In the genomic region with DNA sequence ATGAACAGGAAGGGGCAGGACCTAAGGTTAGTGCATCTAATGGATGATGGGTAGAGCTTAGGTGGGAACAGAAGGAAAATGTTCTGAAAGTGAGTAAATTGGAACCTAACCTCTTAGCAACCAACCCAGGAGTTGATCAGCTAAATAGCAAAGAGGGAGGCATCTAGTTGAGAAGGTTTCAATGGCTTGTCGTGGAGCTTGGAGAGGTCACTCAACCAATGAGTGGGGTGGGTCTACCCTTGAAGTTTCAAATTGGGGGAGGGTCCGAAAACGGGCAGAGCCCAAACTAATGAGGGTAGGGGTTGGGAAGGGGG, we compare ENCODE assay signal across 1 cellular context.
A peak's percentile ranks its signal among the peaks of the same experiment; 100 is the strongest.
TF ChIP-seq lines count a peak whose summit lies in the region.

No MANE protein-coding gene starts in this region.

TF ChIP-seq in HEK293, 187 proteins besides CTCF, POLR2A, EP300 and RAD21 (continued from another document):
- TF ChIP-seq, protein P1, sequence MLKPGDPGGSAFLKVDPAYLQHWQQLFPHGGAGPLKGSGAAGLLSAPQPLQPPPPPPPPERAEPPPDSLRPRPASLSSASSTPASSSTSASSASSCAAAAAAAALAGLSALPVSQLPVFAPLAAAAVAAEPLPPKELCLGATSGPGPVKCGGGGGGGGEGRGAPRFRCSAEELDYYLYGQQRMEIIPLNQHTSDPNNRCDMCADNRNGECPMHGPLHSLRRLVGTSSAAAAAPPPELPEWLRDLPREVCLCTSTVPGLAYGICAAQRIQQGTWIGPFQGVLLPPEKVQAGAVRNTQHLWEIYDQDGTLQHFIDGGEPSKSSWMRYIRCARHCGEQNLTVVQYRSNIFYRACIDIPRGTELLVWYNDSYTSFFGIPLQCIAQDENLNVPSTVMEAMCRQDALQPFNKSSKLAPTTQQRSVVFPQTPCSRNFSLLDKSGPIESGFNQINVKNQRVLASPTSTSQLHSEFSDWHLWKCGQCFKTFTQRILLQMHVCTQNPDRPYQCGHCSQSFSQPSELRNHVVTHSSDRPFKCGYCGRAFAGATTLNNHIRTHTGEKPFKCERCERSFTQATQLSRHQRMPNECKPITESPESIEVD (tag by site-specific recombination; IDR thresholded peaks at IDR 0.05), result no peak
- TF ChIP-seq, protein P2, sequence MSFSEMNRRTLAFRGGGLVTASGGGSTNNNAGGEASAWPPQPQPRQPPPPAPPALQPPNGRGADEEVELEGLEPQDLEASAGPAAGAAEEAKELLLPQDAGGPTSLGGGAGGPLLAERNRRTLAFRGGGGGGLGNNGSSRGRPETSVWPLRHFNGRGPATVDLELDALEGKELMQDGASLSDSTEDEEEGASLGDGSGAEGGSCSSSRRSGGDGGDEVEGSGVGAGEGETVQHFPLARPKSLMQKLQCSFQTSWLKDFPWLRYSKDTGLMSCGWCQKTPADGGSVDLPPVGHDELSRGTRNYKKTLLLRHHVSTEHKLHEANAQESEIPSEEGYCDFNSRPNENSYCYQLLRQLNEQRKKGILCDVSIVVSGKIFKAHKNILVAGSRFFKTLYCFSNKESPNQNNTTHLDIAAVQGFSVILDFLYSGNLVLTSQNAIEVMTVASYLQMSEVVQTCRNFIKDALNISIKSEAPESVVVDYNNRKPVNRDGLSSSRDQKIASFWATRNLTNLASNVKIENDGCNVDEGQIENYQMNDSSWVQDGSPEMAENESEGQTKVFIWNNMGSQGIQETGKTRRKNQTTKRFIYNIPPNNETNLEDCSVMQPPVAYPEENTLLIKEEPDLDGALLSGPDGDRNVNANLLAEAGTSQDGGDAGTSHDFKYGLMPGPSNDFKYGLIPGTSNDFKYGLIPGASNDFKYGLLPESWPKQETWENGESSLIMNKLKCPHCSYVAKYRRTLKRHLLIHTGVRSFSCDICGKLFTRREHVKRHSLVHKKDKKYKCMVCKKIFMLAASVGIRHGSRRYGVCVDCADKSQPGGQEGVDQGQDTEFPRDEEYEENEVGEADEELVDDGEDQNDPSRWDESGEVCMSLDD (tag by site-specific recombination; IDR thresholded peaks at IDR 0.05), result 0 out of 2 replicates have a peak, but pooled peaks have one; percentile 21
- TF ChIP-seq HOXC10 (CRISPR knock-in tag; IDR thresholded peaks at IDR 0.05), result no peak
- no peak for TF ChIP-seq KLF1 (tag by site-specific recombination; IDR thresholded peaks at IDR 0.05)
- TF ChIP-seq KLF10 (tag by site-specific recombination; IDR thresholded peaks at IDR 0.05), result peak; percentile 5; the same call in 1 of the 2 replicates
- no peak for TF ChIP-seq ZNF121 (tag by site-specific recombination; IDR thresholded peaks at IDR 0.05)
- TF ChIP-seq, protein P3, sequence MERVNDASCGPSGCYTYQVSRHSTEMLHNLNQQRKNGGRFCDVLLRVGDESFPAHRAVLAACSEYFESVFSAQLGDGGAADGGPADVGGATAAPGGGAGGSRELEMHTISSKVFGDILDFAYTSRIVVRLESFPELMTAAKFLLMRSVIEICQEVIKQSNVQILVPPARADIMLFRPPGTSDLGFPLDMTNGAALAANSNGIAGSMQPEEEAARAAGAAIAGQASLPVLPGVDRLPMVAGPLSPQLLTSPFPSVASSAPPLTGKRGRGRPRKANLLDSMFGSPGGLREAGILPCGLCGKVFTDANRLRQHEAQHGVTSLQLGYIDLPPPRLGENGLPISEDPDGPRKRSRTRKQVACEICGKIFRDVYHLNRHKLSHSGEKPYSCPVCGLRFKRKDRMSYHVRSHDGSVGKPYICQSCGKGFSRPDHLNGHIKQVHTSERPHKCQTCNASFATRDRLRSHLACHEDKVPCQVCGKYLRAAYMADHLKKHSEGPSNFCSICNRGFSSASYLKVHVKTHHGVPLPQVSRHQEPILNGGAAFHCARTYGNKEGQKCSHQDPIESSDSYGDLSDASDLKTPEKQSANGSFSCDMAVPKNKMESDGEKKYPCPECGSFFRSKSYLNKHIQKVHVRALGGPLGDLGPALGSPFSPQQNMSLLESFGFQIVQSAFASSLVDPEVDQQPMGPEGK (tag by site-specific recombination; IDR thresholded peaks at IDR 0.05), result peak; percentile 35; the same call in 1 of the 2 replicates
- TF ChIP-seq SP3 (tag by site-specific recombination; IDR thresholded peaks at IDR 0.05), result peak; percentile 85; the same call in 1 of the 2 replicates
- TF ChIP-seq ZBTB7A (tag by site-specific recombination; IDR thresholded peaks at IDR 0.05; ENCODE audit: low read depth), result 0 out of 2 replicates have a peak, but pooled peaks have one; percentile 51
- TF ChIP-seq ZNF76 (tag by site-specific recombination; IDR thresholded peaks at IDR 0.05; ENCODE audit: borderline replicate concordance, low read depth), result peak; percentile 37; the same call in 1 of the 2 replicates
- TF ChIP-seq, protein P4, sequence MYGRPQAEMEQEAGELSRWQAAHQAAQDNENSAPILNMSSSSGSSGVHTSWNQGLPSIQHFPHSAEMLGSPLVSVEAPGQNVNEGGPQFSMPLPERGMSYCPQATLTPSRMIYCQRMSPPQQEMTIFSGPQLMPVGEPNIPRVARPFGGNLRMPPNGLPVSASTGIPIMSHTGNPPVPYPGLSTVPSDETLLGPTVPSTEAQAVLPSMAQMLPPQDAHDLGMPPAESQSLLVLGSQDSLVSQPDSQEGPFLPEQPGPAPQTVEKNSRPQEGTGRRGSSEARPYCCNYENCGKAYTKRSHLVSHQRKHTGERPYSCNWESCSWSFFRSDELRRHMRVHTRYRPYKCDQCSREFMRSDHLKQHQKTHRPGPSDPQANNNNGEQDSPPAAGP (tag by site-specific recombination; IDR thresholded peaks at IDR 0.05), result no peak
- TF ChIP-seq, protein P5, sequence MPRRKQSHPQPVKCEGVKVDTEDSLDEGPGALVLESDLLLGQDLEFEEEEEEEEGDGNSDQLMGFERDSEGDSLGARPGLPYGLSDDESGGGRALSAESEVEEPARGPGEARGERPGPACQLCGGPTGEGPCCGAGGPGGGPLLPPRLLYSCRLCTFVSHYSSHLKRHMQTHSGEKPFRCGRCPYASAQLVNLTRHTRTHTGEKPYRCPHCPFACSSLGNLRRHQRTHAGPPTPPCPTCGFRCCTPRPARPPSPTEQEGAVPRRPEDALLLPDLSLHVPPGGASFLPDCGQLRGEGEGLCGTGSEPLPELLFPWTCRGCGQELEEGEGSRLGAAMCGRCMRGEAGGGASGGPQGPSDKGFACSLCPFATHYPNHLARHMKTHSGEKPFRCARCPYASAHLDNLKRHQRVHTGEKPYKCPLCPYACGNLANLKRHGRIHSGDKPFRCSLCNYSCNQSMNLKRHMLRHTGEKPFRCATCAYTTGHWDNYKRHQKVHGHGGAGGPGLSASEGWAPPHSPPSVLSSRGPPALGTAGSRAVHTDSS (tag by site-specific recombination; IDR thresholded peaks at IDR 0.05), result no peak
